In the genomic region with DNA sequence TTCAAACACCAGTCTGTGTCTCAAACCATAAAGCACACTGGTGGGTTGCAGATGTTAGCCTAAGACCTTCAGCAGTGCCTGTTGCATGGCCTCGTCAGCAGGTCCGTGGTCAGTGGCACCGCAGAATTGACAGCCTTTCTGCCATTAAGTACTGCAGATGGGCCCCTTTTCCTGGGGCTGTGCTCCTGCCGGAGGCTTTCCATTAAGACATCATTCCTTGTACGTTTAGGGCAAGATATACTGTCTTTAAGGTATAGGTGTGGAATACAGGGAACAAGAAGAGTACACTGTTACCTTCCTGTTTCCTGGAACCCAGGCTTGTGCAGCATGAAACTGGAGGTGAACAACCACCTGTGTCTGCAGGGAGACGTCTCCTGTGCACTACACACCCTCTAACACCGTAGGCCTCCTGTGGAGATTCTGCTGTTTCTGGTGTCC, we compare ENCODE assay signal across 23 cellular contexts.
"Had no signal": no experiment of that assay in that cellular context is flagged by ENCODE, and none has a peak within 500 bp of the region (broad histone marks: within the 10 kb centered on the region; RNA-seq: fewer than 3 reads in every experiment).

No MANE protein-coding gene starts in this region.

- H3K36me3 Mint-ChIP-seq: activated naive CD8-positive, alpha-beta T cell had no signal

- H3K27me3 Mint-ChIP-seq: activated naive CD8-positive, alpha-beta T cell; activated T-helper 17 cell treated with anti-CD3 and anti-CD28 coated beads, Interleukin-2, amount 50 U/mL, for 72 hours had no signal

- ATAC-seq: activated CD4-positive, CD25-positive, alpha-beta regulatory T cell treated with anti-CD3 and anti-CD28 coated beads, Interleukin-2, amount 50 U/mL, for 24 hours; activated T-helper 17 cell treated with anti-CD3 and anti-CD28 coated beads, Interleukin-2, amount 50 U/mL, for 72 hours; Panc1; Right ventricle myocardium inferior had no signal

- H3K4me3 Mint-ChIP-seq: activated naive CD4-positive, alpha-beta T cell treated with anti-CD3 and anti-CD28 coated beads for 36 hours; activated naive CD8-positive, alpha-beta T cell had no signal

- DNase-seq: activated CD4-positive, alpha-beta T cell treated with anti-CD3 and anti-CD28 coated beads for 4 hours; activated gamma-delta T cell; activated naive CD4-positive, alpha-beta T cell treated with anti-CD3 and anti-CD28 coated beads for 36 hours; activated T-cell treated with anti-CD3 and anti-CD28 coated beads for 4 hours; activated T-cell treated with anti-CD3 and anti-CD28 coated beads, Interleukin-2, amount 50 U/mL, for 48 hours; caudate nucleus; MM.1S; NCI-H1105 treated with DMSO at 0.1 percent for 48 hours; NCI-H1436 treated with DMSO at 0.1 percent for 48 hours; NCI-H187; NCI-H2081; NCI-H510A treated with DMSO at 0.1 percent for 48 hours; NCI-H69; NK-92 treated with Interleukin-12 subunit alpha and Interleukin-12 subunit beta, amount 100 ng/mL, for 24 hours; OCI-M1; RPMI8226; SW 1271 had no signal

- H3K4me3 ChIP-seq: SK-N-MC had no signal

- H3K27ac Mint-ChIP-seq: activated naive CD4-positive, alpha-beta T cell treated with anti-CD3 and anti-CD28 coated beads for 36 hours; activated naive CD8-positive, alpha-beta T cell had no signal

- H3K9me3 Mint-ChIP-seq: activated naive CD4-positive, alpha-beta T cell treated with anti-CD3 and anti-CD28 coated beads for 36 hours had no signal

- H3K27ac ChIP-seq: SK-N-MC had no signal
